ENCODE assay signal across 2 cellular contexts in the genomic region with DNA sequence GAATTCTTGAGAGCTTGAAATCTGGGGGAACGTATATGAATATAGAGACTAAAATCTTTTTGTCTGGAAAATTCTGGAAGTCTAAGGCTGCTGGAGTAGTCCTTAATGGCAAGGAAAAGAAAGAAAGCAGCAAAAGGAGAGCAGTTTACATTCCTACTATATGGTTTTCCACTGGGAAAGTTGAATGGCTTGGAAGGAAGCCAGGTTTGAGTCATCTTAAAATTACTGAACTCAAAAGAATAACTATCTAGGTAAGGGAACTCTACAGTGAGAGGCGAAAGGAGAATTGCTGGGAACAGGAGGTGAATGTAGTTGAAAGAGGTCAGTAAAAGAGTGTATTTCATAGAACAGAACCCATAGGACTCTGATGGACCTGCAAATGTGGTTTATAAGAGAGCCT.
TF ChIP-seq lines count a peak whose summit lies in the region.

No MANE protein-coding gene starts in this region.

TF ChIP-seq in SK-N-SH treated with all-trans-retinoic acid at 6 μM for 48 hours, 23 proteins besides CTCF, POLR2A, EP300 and RAD21 (continued from another document):
- TF ChIP-seq, protein P1, sequence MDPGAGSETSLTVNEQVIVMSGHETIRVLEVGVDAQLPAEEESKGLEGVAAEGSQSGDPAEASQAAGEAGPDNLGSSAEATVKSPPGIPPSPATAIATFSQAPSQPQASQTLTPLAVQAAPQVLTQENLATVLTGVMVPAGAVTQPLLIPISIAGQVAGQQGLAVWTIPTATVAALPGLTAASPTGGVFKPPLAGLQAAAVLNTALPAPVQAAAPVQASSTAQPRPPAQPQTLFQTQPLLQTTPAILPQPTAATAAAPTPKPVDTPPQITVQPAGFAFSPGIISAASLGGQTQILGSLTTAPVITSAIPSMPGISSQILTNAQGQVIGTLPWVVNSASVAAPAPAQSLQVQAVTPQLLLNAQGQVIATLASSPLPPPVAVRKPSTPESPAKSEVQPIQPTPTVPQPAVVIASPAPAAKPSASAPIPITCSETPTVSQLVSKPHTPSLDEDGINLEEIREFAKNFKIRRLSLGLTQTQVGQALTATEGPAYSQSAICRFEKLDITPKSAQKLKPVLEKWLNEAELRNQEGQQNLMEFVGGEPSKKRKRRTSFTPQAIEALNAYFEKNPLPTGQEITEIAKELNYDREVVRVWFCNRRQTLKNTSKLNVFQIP (CRISPR knock-in tag; IDR thresholded peaks at IDR 0.05; ENCODE audit: borderline replicate concordance, low read depth), result no peak
- TF ChIP-seq ZNF565 (CRISPR knock-in tag; conservative IDR thresholded peaks at IDR 0.05; ENCODE audit: low read depth) (no peak), ZNF8 (CRISPR knock-in tag; IDR thresholded peaks at IDR 0.05) (no peak), PPARA (CRISPR knock-in tag; IDR thresholded peaks at IDR 0.05; ENCODE audit: borderline replicate concordance) (no peak), ZFP3 (CRISPR knock-in tag; IDR thresholded peaks at IDR 0.05) (no peak), GLIS3 (CRISPR knock-in tag; IDR thresholded peaks at IDR 0.05) (no peak), ISL1 (CRISPR knock-in tag; IDR thresholded peaks at IDR 0.05) (no peak), OSR1 (CRISPR knock-in tag; IDR thresholded peaks at IDR 0.05) (no peak), SNAI2 (CRISPR knock-in tag; IDR thresholded peaks at IDR 0.05) (no peak)
- TF ChIP-seq, protein P2, sequence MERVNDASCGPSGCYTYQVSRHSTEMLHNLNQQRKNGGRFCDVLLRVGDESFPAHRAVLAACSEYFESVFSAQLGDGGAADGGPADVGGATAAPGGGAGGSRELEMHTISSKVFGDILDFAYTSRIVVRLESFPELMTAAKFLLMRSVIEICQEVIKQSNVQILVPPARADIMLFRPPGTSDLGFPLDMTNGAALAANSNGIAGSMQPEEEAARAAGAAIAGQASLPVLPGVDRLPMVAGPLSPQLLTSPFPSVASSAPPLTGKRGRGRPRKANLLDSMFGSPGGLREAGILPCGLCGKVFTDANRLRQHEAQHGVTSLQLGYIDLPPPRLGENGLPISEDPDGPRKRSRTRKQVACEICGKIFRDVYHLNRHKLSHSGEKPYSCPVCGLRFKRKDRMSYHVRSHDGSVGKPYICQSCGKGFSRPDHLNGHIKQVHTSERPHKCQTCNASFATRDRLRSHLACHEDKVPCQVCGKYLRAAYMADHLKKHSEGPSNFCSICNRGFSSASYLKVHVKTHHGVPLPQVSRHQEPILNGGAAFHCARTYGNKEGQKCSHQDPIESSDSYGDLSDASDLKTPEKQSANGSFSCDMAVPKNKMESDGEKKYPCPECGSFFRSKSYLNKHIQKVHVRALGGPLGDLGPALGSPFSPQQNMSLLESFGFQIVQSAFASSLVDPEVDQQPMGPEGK (CRISPR knock-in tag; IDR thresholded peaks at IDR 0.05; ENCODE audit: borderline replicate concordance), result no peak

TF ChIP-seq in SK-N-SH, 30 proteins besides CTCF, POLR2A, EP300 and RAD21 (continued from another document):
- TF ChIP-seq, protein P3, sequence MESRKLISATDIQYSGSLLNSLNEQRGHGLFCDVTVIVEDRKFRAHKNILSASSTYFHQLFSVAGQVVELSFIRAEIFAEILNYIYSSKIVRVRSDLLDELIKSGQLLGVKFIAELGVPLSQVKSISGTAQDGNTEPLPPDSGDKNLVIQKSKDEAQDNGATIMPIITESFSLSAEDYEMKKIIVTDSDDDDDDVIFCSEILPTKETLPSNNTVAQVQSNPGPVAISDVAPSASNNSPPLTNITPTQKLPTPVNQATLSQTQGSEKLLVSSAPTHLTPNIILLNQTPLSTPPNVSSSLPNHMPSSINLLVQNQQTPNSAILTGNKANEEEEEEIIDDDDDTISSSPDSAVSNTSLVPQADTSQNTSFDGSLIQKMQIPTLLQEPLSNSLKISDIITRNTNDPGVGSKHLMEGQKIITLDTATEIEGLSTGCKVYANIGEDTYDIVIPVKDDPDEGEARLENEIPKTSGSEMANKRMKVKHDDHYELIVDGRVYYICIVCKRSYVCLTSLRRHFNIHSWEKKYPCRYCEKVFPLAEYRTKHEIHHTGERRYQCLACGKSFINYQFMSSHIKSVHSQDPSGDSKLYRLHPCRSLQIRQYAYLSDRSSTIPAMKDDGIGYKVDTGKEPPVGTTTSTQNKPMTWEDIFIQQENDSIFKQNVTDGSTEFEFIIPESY (IDR thresholded peaks at IDR 0.05; ENCODE audit: borderline replicate concordance, low read depth), result no peak
- TF ChIP-seq POLR2AphosphoS5 (IDR thresholded peaks at IDR 0.05; ENCODE audit: low read depth, low read length) (no peak), NRF1 (IDR thresholded peaks at IDR 0.05; ENCODE audit: low read depth, low read length) (no peak), SIN3A (IDR thresholded peaks at IDR 0.05; ENCODE audit: borderline replicate concordance, low read depth, low read length) (no peak), RXRA (IDR thresholded peaks at IDR 0.05; ENCODE audit: borderline replicate concordance, low read depth) (no peak), YY1 (IDR thresholded peaks at IDR 0.05; ENCODE audit: low read depth) (no peak), TEAD4 (IDR thresholded peaks at IDR 0.05; ENCODE audit: borderline replicate concordance, insufficient read depth) (no peak), MXI1 (IDR thresholded peaks at IDR 0.05; ENCODE audit: low read depth, low read length) (no peak)
- TF ChIP-seq, protein P4, sequence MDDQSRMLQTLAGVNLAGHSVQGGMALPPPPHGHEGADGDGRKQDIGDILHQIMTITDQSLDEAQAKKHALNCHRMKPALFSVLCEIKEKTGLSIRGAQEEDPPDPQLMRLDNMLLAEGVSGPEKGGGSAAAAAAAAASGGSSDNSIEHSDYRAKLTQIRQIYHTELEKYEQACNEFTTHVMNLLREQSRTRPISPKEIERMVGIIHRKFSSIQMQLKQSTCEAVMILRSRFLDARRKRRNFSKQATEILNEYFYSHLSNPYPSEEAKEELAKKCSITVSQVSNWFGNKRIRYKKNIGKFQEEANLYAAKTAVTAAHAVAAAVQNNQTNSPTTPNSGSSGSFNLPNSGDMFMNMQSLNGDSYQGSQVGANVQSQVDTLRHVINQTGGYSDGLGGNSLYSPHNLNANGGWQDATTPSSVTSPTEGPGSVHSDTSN (IDR thresholded peaks at IDR 0.05), result no peak
- TF ChIP-seq, protein P5, sequence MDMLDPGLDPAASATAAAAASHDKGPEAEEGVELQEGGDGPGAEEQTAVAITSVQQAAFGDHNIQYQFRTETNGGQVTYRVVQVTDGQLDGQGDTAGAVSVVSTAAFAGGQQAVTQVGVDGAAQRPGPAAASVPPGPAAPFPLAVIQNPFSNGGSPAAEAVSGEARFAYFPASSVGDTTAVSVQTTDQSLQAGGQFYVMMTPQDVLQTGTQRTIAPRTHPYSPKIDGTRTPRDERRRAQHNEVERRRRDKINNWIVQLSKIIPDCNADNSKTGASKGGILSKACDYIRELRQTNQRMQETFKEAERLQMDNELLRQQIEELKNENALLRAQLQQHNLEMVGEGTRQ (IDR thresholded peaks at IDR 0.05; ENCODE audit: borderline replicate concordance, low read depth, low read length), result no peak
- TF ChIP-seq, protein P6, sequence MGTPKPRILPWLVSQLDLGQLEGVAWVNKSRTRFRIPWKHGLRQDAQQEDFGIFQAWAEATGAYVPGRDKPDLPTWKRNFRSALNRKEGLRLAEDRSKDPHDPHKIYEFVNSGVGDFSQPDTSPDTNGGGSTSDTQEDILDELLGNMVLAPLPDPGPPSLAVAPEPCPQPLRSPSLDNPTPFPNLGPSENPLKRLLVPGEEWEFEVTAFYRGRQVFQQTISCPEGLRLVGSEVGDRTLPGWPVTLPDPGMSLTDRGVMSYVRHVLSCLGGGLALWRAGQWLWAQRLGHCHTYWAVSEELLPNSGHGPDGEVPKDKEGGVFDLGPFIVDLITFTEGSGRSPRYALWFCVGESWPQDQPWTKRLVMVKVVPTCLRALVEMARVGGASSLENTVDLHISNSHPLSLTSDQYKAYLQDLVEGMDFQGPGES (IDR thresholded peaks at IDR 0.05; ENCODE audit: low read depth, low read length), result no peak
- TF ChIP-seq, protein P7, sequence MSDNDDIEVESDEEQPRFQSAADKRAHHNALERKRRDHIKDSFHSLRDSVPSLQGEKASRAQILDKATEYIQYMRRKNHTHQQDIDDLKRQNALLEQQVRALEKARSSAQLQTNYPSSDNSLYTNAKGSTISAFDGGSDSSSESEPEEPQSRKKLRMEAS (IDR thresholded peaks at IDR 0.05; ENCODE audit: low read depth), result no peak
TF ChIP-seq in SK-N-SH: peak in this region for 0.
